8 cellular contexts compared by ENCODE assay signal in the genomic region with DNA sequence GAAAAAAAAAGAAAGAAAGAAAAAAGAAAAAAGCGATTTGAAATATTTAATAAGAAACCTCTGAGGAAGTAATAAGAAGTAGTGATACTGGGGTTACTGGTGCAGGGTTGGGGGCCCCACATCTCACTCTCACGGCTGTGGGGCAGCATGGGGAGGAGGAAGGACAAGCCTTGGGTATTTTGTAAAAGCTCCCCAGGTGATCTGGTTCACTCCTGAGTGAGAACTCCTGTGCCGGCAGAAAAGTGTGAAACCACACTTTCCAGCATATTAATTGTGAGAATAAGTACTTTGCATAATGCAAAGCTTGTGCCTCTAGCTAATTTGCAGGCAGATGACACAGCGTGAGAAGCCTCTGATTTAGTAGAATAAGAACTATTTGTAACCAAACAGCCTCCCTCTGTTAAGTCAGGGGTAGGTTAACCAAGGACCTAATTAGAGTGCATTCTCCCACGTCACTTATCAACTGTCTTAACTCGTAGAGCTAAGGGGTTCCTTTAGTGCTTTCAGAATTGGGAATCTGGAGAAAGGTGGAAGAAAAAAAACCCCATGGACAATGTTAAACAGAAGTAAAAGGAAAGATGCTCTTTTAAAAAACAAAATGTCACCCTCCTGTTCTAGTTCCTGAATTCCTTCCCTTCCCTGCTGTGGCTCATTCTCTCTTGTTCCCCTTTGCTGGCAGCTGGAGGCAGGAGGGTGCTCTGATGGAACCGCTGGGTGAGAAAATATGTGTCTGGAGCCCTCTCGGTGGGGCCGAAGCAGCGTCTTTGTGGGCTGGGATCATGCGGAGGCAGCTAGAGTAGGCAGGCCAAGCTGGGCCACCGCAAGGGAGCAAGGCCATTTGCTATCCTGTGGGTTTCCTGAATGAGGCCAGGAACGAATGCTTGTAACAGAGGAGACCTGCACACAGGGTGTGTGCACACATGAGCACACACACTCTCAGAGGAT.
A peak's percentile ranks its signal among the peaks of the same experiment; 100 is the strongest.
DNase-seq lines count a peak whose midpoint lies in the region; ATAC-seq and TF ChIP-seq lines count a peak whose summit lies in the region.

No MANE protein-coding gene starts in this region.

- peak overlapping the region; percentile 14 to 28 for H3K18ac ChIP-seq in mesenchymal stem cell (ENCODE audit: low read depth in 1 of 2, low read length in 2 of 2)

- ATAC-seq in heart left ventricle (peak in 1 of 4 donors; percentile 43), HG03439 (IDR thresholded peaks at IDR 0.05; ENCODE audit: unreplicated experiment) (peak; percentile 76)

- peak overlapping the region; percentile 59 for H4K91ac ChIP-seq in mesenchymal stem cell (ENCODE audit: low read length)

- TF ChIP-seq POLR2A in heart left ventricle (IDR thresholded peaks at IDR 0.05) (no peak), esophagus muscularis mucosa (IDR thresholded peaks at IDR 0.05; ENCODE audit: low read depth) (no peak)

- H3K14ac ChIP-seq in mesenchymal stem cell (ENCODE audit: low read length in 2 of 2) = no peak overlapping the region

- H3K4me1 ChIP-seq in heart left ventricle (peaks cover 5 to 93% (median 62%) of the 10 kb centered on the region in 12 donors), mesenchymal stem cell (ENCODE audit: control insufficient read depth, insufficient read depth, low read depth, low read length) (peaks cover 13% of the 10 kb centered on the region), esophagus muscularis mucosa (peaks cover 43 to 53% (median 50%) of the 10 kb centered on the region in 4 donors)

- H2AK5ac ChIP-seq in mesenchymal stem cell (ENCODE audit: low read length, severe bottlenecking) = no peak overlapping the region

- no peak overlapping the region for H3K23ac ChIP-seq in mesenchymal stem cell (ENCODE audit: low read length in 2 of 2)

- H2BK120ac ChIP-seq in mesenchymal stem cell (ENCODE audit: low read depth, low read length) = no peak overlapping the region

- H3K79me1 ChIP-seq in mesenchymal stem cell (replicated peaks; ENCODE audit: low read length, poor library complexity, severe bottlenecking) = peaks cover 14% of the 10 kb centered on the region

- peak overlapping the region; percentile 52 for H4K8ac ChIP-seq in mesenchymal stem cell (ENCODE audit: low read length)

- H3K27me3 ChIP-seq in heart left ventricle = no peaks in the 10 kb centered on the region
- H3K27me3 ChIP-seq in mesenchymal stem cell (ENCODE audit: control insufficient read depth in 1 of 2, insufficient read depth in 1 of 2, low read length in 2 of 2) = no peaks in the 10 kb centered on the region
- no peaks in the 10 kb centered on the region for H3K27me3 ChIP-seq in esophagus muscularis mucosa

- no peak overlapping the region for H3K9ac ChIP-seq in mesenchymal stem cell (ENCODE audit: low read length)

- peak overlapping the region in 7 of 12 donors; percentile 1 to 90 (median 12) for H3K27ac ChIP-seq in heart left ventricle
- peak overlapping the region; percentile 28 for H3K27ac ChIP-seq in mesenchymal stem cell (ENCODE audit: low read length, poor library complexity, severe bottlenecking)
- H3K27ac ChIP-seq in esophagus muscularis mucosa (replicated peaks in 1 of 4) = no peak overlapping the region

- H2BK15ac ChIP-seq in mesenchymal stem cell (ENCODE audit: low read depth, poor library complexity, severe bottlenecking) = no peak overlapping the region

- TF ChIP-seq EP300 in esophagus muscularis mucosa (IDR thresholded peaks at IDR 0.05) = no peak

- no peak overlapping the region for H3K4me2 ChIP-seq in mesenchymal stem cell (ENCODE audit: low read length, poor library complexity, severe bottlenecking)

- no peak for TF ChIP-seq CTCF in heart left ventricle (IDR thresholded peaks at IDR 0.05)
- TF ChIP-seq CTCF in esophagus muscularis mucosa (IDR thresholded peaks at IDR 0.05) = no peak

- no peak overlapping the region for H2BK5ac ChIP-seq in mesenchymal stem cell (ENCODE audit: low read depth, low read length, poor library complexity, severe bottlenecking)

- H3K4me3 ChIP-seq in heart left ventricle (no peak overlapping the region), mesenchymal stem cell (ENCODE audit: insufficient read depth in 1 of 2, low read depth in 1 of 2, low read length in 2 of 2) (no peak overlapping the region), esophagus muscularis mucosa (no peak overlapping the region)

- H3K9me3 ChIP-seq in heart left ventricle (no peaks in the 10 kb centered on the region), mesenchymal stem cell (ENCODE audit: control insufficient read depth, low read length) (no peaks in the 10 kb centered on the region), esophagus muscularis mucosa (no peaks in the 10 kb centered on the region)

- intact Hi-C loops in heart left ventricle (cut with DNase I) = loop anchor here in 1 of 10 donors (10.0 kb wide), 1 partner anchor 50 kb away; no protein-coding TSS in a partner anchor
- intact Hi-C loops in cardiac septum (cut with DNase I) = loop anchor here (5.0 kb wide), 1 partner anchor 108 kb away; a partner anchor contains a TSS
- intact Hi-C loops in esophagus muscularis mucosa (cut with DNase I) = no loop called here

- 71 to 78% (median 74%) methylated on average over 13 of the region's 13 CpGs for WGBS in heart left ventricle, 4 donors
- 60% methylated on average over 12 of the region's 13 CpGs for WGBS in mesenchymal stem cell
- WGBS in esophagus muscularis mucosa = 81% methylated on average over 13 of the region's 13 CpGs

- H2AFZ ChIP-seq in mesenchymal stem cell (ENCODE audit: low read depth, low read length) = no peak overlapping the region

- H3K36me3 ChIP-seq in heart left ventricle (no peaks in the 10 kb centered on the region), mesenchymal stem cell (ENCODE audit: control insufficient read depth in 1 of 2, insufficient read depth in 2 of 2, low read depth in 1 of 2, low read length in 2 of 2) (peaks cover 3 to 9% of the 10 kb centered on the region in 2 experiments), esophagus muscularis mucosa (no peaks in the 10 kb centered on the region)

- DNase-seq in heart left ventricle (no peak), cardiac septum (ENCODE audit: low spot score) (no peak), mesenchymal stem cell (no peak), NCI-H1417 treated with DMSO at 0.1 percent for 48 hours (lab: John Stamatoyannopoulos, UW) (no peak), esophagus muscularis mucosa (ENCODE audit: extremely low spot score) (no peak), NCI-H2029 (lab: John Stamatoyannopoulos, UW) (no peak)
- peak; percentile 65 for DNase-seq in activated T-cell treated with anti-CD3 and anti-CD28 coated beads, Interleukin-2, amount 50 U/mL, for 1 hour

- H3K4ac ChIP-seq in mesenchymal stem cell (ENCODE audit: low read depth in 1 of 2, low read length in 2 of 2) = peak overlapping the region; percentile 13 to 47

- no peak overlapping the region for H2BK12ac ChIP-seq in mesenchymal stem cell (ENCODE audit: low read length in 2 of 2)

Comparison
In these comparisons a context has a peak if more than half of its experiments do, and no peak if none do; other contexts are left out.
1. H3K27ac ChIP-seq: peak in heart left ventricle (7 of 12) and mesenchymal stem cell (single experiment); none in esophagus muscularis mucosa (0 of 4).